16 cellular contexts compared by ENCODE assay signal in the genomic region with DNA sequence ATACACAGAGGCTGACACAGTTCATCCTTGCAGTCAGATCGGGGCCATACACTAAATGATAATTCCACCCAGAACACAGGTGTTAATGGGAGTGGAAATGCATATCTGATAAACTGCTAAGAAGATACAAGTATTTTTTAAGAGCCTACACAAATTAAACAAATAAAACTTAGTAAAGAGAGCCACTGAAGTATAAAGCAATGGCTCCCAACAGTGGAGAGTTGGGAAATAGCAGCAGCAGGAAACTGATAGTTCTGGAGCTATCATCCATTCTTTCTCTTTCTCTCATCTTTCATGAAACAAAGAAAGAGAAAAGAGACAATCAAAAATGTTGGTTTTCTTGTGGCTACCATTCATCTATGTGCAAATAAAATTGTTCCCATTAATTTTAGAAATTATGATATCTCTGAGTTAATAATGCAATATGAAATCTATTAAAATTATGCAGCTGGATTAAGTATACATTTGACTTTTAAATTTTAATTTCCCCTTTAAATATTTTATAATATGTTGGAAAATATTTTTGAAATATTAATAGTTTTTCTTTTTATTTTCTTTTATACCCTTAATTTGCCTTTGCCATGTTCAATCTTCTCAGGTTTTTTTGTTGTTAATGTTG.
A peak's percentile ranks its signal among the peaks of the same experiment; 100 is the strongest.
DNase-seq lines count a peak whose midpoint lies in the region; ATAC-seq, FAIRE-seq and TF ChIP-seq lines count a peak whose summit lies in the region.
"Had no signal": no experiment of that assay in that cellular context is flagged by ENCODE, and none has a peak within 500 bp of the region (broad histone marks: within the 10 kb centered on the region; RNA-seq: fewer than 3 reads in every experiment).

No MANE protein-coding gene starts in this region.

- no peak overlapping the region for H3K4me3 Mint-ChIP-seq in activated T-cell treated with anti-CD3 and anti-CD28 coated beads, Interleukin-2, amount 50 U/mL, for 72 hours
- H3K4me3 Mint-ChIP-seq: CD8-positive, alpha-beta memory T cell had no signal

- no peaks in the 10 kb centered on the region for H3K27me3 ChIP-seq in DND-41 (ENCODE audit: insufficient read depth, low read length, poor library complexity)

- H3K4me3 ChIP-seq in DND-41 (ENCODE audit: low read depth in 1 of 2, low read length in 2 of 2) = no peak overlapping the region
- H3K4me3 ChIP-seq: K562, smooth muscle cell had no signal

- H4K20me1 ChIP-seq in DND-41 (ENCODE audit: insufficient read depth, low read length) = no peaks in the 10 kb centered on the region

- peak; percentile 16 for DNase-seq in DND-41
- DNase-seq in HTR-8/SVneo (ENCODE audit: insufficient read length, low spot score) = no peak
- peak; percentile 34 for DNase-seq in RKO (ENCODE audit: low spot score)
- no peak for DNase-seq in frontal cortex (ENCODE audit: low spot score in 2 of 2)
- no peak for DNase-seq in NCI-H2081 treated with DMSO at 0.1 percent for 48 hours (lab: John Stamatoyannopoulos, UW)
- no peak for DNase-seq in HuH-7 (ENCODE audit: low spot score)
- no peak for DNase-seq in activated T-cell treated with anti-CD3 and anti-CD28 coated beads, Interleukin-2, amount 50 U/mL, for 72 hours
- DNase-seq in stimulated activated CD4-positive, alpha-beta T cell treated with anti-CD3 and anti-CD28 coated beads, Interleukin-1b, Interleukin-23, amount 100 ng/mL, for 48 hours = no peak
- DNase-seq: activated CD4-positive, alpha-beta T cell treated with anti-CD3 and anti-CD28 coated beads, Interleukin-2, amount 50 U/mL, for 48 hours; CD8-positive, alpha-beta memory T cell; NCI-H2107; nucleus accumbens; substantia nigra had no signal

- ATAC-seq in DND-41 (ENCODE audit: insufficient read depth, low read depth) = peak; percentile 61; the same call in 2 of the 3 replicates
- no peak for ATAC-seq in activated T-cell treated with anti-CD3 and anti-CD28 coated beads, Interleukin-2, amount 50 U/mL, for 72 hours (replicated peaks in 1 of 2)
- ATAC-seq: K562 had no signal

- H3K36me3 Mint-ChIP-seq in activated T-cell treated with anti-CD3 and anti-CD28 coated beads, Interleukin-2, amount 50 U/mL, for 72 hours (ENCODE audit: insufficient read depth in 2 of 2) = no peaks in the 10 kb centered on the region

- H3K4me1 Mint-ChIP-seq in activated T-cell treated with anti-CD3 and anti-CD28 coated beads, Interleukin-2, amount 50 U/mL, for 72 hours (ENCODE audit: low read depth) = no peaks in the 10 kb centered on the region

- no peak overlapping the region for H3K4me2 ChIP-seq in DND-41 (ENCODE audit: insufficient read depth, low read length)
- H3K4me2 ChIP-seq: smooth muscle cell had no signal

- peak; percentile 68 for FAIRE-seq in HTR-8/SVneo (lab: Jason Lieb, UNC)
- peak; percentile 64 for FAIRE-seq in frontal cortex (lab: Jason Lieb, UNC)
- FAIRE-seq: astrocyte, K562 had no signal

- no peaks in the 10 kb centered on the region for H3K9me3 Mint-ChIP-seq in activated T-cell treated with anti-CD3 and anti-CD28 coated beads, Interleukin-2, amount 50 U/mL, for 72 hours
- H3K9me3 Mint-ChIP-seq: CD8-positive, alpha-beta memory T cell had no signal

- no peaks in the 10 kb centered on the region for H3K27me3 Mint-ChIP-seq in activated T-cell treated with anti-CD3 and anti-CD28 coated beads, Interleukin-2, amount 50 U/mL, for 72 hours (ENCODE audit: low read depth)
- H3K27me3 Mint-ChIP-seq: CD8-positive, alpha-beta memory T cell had no signal

- H3K9ac ChIP-seq in DND-41 (ENCODE audit: low read depth, low read length) = no peak overlapping the region

- H3K36me3 ChIP-seq in DND-41 (ENCODE audit: insufficient read depth, low read length) = no peaks in the 10 kb centered on the region

- no peak overlapping the region for H2AFZ ChIP-seq in DND-41 (ENCODE audit: low read depth, low read length)

- H3K9me3 ChIP-seq in DND-41 (ENCODE audit: insufficient read depth, low read length, severe bottlenecking) = peaks cover 2% of the 10 kb centered on the region

- H3K27ac ChIP-seq in DND-41 (ENCODE audit: low read length) = 0 out of 2 replicates have a peak overlapping the region, but pooled peaks have one; percentile 33

- TF ChIP-seq CTCF in DND-41 (IDR thresholded peaks at IDR 0.05; ENCODE audit: borderline replicate concordance, extremely low read depth, low read length, poor library complexity, severe bottlenecking) = peak; percentile 82

- peaks cover 7% of the 10 kb centered on the region for H3K4me1 ChIP-seq in DND-41 (ENCODE audit: insufficient read depth, low read length)

- H3K79me2 ChIP-seq in DND-41 (ENCODE audit: insufficient read depth, low read length) = no peaks in the 10 kb centered on the region

- H3K27ac Mint-ChIP-seq in activated T-cell treated with anti-CD3 and anti-CD28 coated beads, Interleukin-2, amount 50 U/mL, for 72 hours = no peak overlapping the region
- H3K27ac Mint-ChIP-seq: CD8-positive, alpha-beta memory T cell had no signal

Comparison
In these comparisons a context has a peak if more than half of its experiments do, and no peak if none do; other contexts are left out.
1. DNase-seq: peak in DND-41 (single experiment) and RKO (single experiment); none in HTR-8/SVneo (single experiment), frontal cortex (0 of 2), NCI-H2081 treated with DMSO at 0.1 percent for 48 hours (single experiment), HuH-7 (single experiment), activated T-cell treated with anti-CD3 and anti-CD28 coated beads, Interleukin-2, amount 50 U/mL, for 72 hours (0 of 2) and stimulated activated CD4-positive, alpha-beta T cell treated with anti-CD3 and anti-CD28 coated beads, Interleukin-1b, Interleukin-23, amount 100 ng/mL, for 48 hours (single experiment).